8 cellular contexts compared by ENCODE assay signal in genomic region chr10:13707156-13707881, GRCh38.
A peak's percentile ranks its signal among the peaks of the same experiment; 100 is the strongest.
DNase-seq lines count a peak whose midpoint lies in the region; ATAC-seq and TF ChIP-seq lines count a peak whose summit lies in the region.

No MANE protein-coding gene starts in this region.

- peak overlapping the region; percentile 13 for H3K27ac Mint-ChIP-seq in activated CD4-positive, alpha-beta T cell treated with anti-CD3 and anti-CD28 coated beads for 36 hours
- no peak overlapping the region for H3K27ac Mint-ChIP-seq in activated naive CD8-positive, alpha-beta T cell

- peaks cover 5 to 33% of the 10 kb centered on the region in 2 experiments; a peak in 3 of 4 replicates for H3K4me1 ChIP-seq in SK-N-SH (ENCODE audit: control insufficient read depth in 1 of 2, insufficient read depth in 2 of 2, low read depth in 1 of 2, low read length in 1 of 2)

- no peak overlapping the region for H3K4me2 ChIP-seq in SK-N-SH

- H3K36me3 Mint-ChIP-seq in activated CD4-positive, alpha-beta T cell treated with anti-CD3 and anti-CD28 coated beads for 36 hours (ENCODE audit: low read depth): no peaks in the 10 kb centered on the region
- H3K36me3 Mint-ChIP-seq in activated naive CD8-positive, alpha-beta T cell: no peaks in the 10 kb centered on the region

- TF ChIP-seq EP300 in SK-N-SH (IDR thresholded peaks at IDR 0.05; ENCODE audit: borderline replicate concordance in 1 of 2, low read depth in 1 of 2, low read length in 1 of 2): no peak

- H3K79me2 ChIP-seq in SK-N-SH (ENCODE audit: insufficient read depth): peaks cover 47% of the 10 kb centered on the region

- no peak overlapping the region for H2AFZ ChIP-seq in SK-N-SH (ENCODE audit: low read depth)

- H3K9me2 ChIP-seq in SK-N-SH: no peaks in the 10 kb centered on the region

- no peaks in the 10 kb centered on the region for H3K9me3 ChIP-seq in SK-N-SH

- peak; percentile 51 for ATAC-seq in activated CD4-positive, alpha-beta T cell treated with anti-CD3 and anti-CD28 coated beads for 36 hours
- peak; percentile 88 for ATAC-seq in Right ventricle myocardium superior (ENCODE audit: poor library complexity)

- TF ChIP-seq CTCF in LNCaP clone FGC (IDR thresholded peaks at IDR 0.05; ENCODE audit: control insufficient read depth, extremely low read depth, insufficient read depth) (no peak), SK-N-SH (IDR thresholded peaks at IDR 0.05) (no peak)

- no peaks in the 10 kb centered on the region for H3K27me3 ChIP-seq in SK-N-SH (ENCODE audit: insufficient read depth)

- H3K9me3 Mint-ChIP-seq in activated CD4-positive, alpha-beta T cell treated with anti-CD3 and anti-CD28 coated beads for 36 hours (ENCODE audit: low read depth): no peaks in the 10 kb centered on the region
- H3K9me3 Mint-ChIP-seq in activated naive CD8-positive, alpha-beta T cell (ENCODE audit: low read depth): no peaks in the 10 kb centered on the region

- intact Hi-C loops in activated CD4-positive, alpha-beta T cell treated with anti-CD3 and anti-CD28 coated beads for 36 hours (cut with DNase I, micrococcal nuclease): no loop called here
- intact Hi-C loops in Right ventricle myocardium superior (cut with DNase I): no loop called here

- H3K4me3 Mint-ChIP-seq in activated CD4-positive, alpha-beta T cell treated with anti-CD3 and anti-CD28 coated beads for 36 hours: peak overlapping the region; percentile 49
- H3K4me3 Mint-ChIP-seq in activated naive CD8-positive, alpha-beta T cell: peak overlapping the region; percentile 70

- H3K36me3 ChIP-seq in SK-N-SH (replicated peaks in 1 of 2; ENCODE audit: control insufficient read depth in 1 of 2, insufficient read depth in 2 of 2, low read length in 1 of 2): peaks cover 4 to 21% of the 10 kb centered on the region in 2 experiments

- WGBS in SK-N-SH (ENCODE audit: low lambda C conversion rate): 82% methylated on average over 26 of the region's 26 CpGs

- 0 out of 4 replicates have a peak overlapping the region, but pooled peaks of 1 of the 2 experiments have one; percentile 25 for H3K27ac ChIP-seq in SK-N-SH (ENCODE audit: low read depth in 2 of 2, low read length in 1 of 2)

- no peak overlapping the region for H3K9ac ChIP-seq in SK-N-SH

- POLR2A ChIA-PET in activated CD4-positive, alpha-beta T cell treated with anti-CD3 and anti-CD28 coated beads for 36 hours (lab: Charles Lee): no interaction called here
- POLR2A ChIA-PET in SK-N-SH (lab: Yijun Ruan, JAX): no interaction called here

- DNase-seq in activated CD4-positive, alpha-beta T cell treated with anti-CD3 and anti-CD28 coated beads for 36 hours: peak; percentile 48
- no peak for DNase-seq in activated CD4-positive, alpha-beta T cell treated with anti-CD3 and anti-CD28 coated beads for 1 hour
- DNase-seq in LNCaP clone FGC (ENCODE audit: low read depth) (peak; percentile 39), Right ventricle myocardium superior (peak; percentile 89), nucleus accumbens (lab: John Stamatoyannopoulos, UW) (peak in 52 of 56 donors; percentile 10 to 87 (median 50)), GF-D8 (lab: John Stamatoyannopoulos, UW) (no peak), SK-N-SH (no peak)

- CTCF ChIA-PET in activated CD4-positive, alpha-beta T cell treated with anti-CD3 and anti-CD28 coated beads for 36 hours (lab: Charles Lee): interaction anchor here (1.0 to 1.1 kb wide), 2 partner anchors 11 to 70 kb away, joined by 4 read pairs; no protein-coding TSS in a partner anchor
- CTCF ChIA-PET in SK-N-SH (lab: Yijun Ruan, JAX): interaction anchor here (1.5 kb wide), 1 partner anchor 48 kb away, joined by 7 read pairs; no protein-coding TSS in a partner anchor

- H3K4me1 Mint-ChIP-seq in activated CD4-positive, alpha-beta T cell treated with anti-CD3 and anti-CD28 coated beads for 36 hours: peaks cover 19% of the 10 kb centered on the region
- H3K4me1 Mint-ChIP-seq in activated naive CD8-positive, alpha-beta T cell (ENCODE audit: low read depth): peaks cover 13% of the 10 kb centered on the region

- H3K4me3 ChIP-seq in LNCaP clone FGC (ENCODE audit: low read depth, low read length) (peak overlapping the region; percentile 44), SK-N-SH (ENCODE audit: low read depth in 2 of 2, low read length in 1 of 2) (no peak overlapping the region)

- no peak for TF ChIP-seq RAD21 in SK-N-SH (IDR thresholded peaks at IDR 0.05; ENCODE audit: low read length)

- H3K27me3 Mint-ChIP-seq in activated CD4-positive, alpha-beta T cell treated with anti-CD3 and anti-CD28 coated beads for 36 hours: peaks cover 25% of the 10 kb centered on the region
- peaks cover 17% of the 10 kb centered on the region for H3K27me3 Mint-ChIP-seq in activated naive CD8-positive, alpha-beta T cell

- H3F3A ChIP-seq in SK-N-SH (replicated peaks; ENCODE audit: insufficient read depth): peaks cover 3% of the 10 kb centered on the region

- H4K20me1 ChIP-seq in SK-N-SH (ENCODE audit: insufficient read depth): no peaks in the 10 kb centered on the region

TF ChIP-seq in SK-N-SH, 30 proteins besides CTCF, POLR2A, EP300 and RAD21:
- TF ChIP-seq POLR2AphosphoS5 (IDR thresholded peaks at IDR 0.05; ENCODE audit: low read depth, low read length) (no peak), RXRA (IDR thresholded peaks at IDR 0.05; ENCODE audit: borderline replicate concordance, low read depth) (no peak), RCOR1 (IDR thresholded peaks at IDR 0.05; ENCODE audit: low read length) (no peak), REST (IDR thresholded peaks at IDR 0.05; ENCODE audit: low read depth, low read length) (no peak), SMC3 (IDR thresholded peaks at IDR 0.05; ENCODE audit: low read depth, low read length) (no peak)
TF ChIP-seq in SK-N-SH: peak in this region for 0.

Comparison
In these comparisons a context has a peak if more than half of its experiments do, and no peak if none do; other contexts are left out.
1. DNase-seq: peak in activated CD4-positive, alpha-beta T cell treated with anti-CD3 and anti-CD28 coated beads for 36 hours (single experiment), LNCaP clone FGC (single experiment), Right ventricle myocardium superior (single experiment) and nucleus accumbens (52 of 56); none in activated CD4-positive, alpha-beta T cell treated with anti-CD3 and anti-CD28 coated beads for 1 hour (single experiment), GF-D8 (single experiment) and SK-N-SH (single experiment).